ENCODE assay signal across 17 cellular contexts in genomic region chr18:42882146-42882545, GRCh38.
DNase-seq lines count a peak whose midpoint lies in the region; ATAC-seq, FAIRE-seq and TF ChIP-seq lines count a peak whose summit lies in the region.
"Had no signal": no experiment of that assay in that cellular context is flagged by ENCODE, and none has a peak within 500 bp of the region (broad histone marks: within the 10 kb centered on the region; RNA-seq: fewer than 3 reads in every experiment).

No MANE protein-coding gene starts in this region.

- H3K9me3 Mint-ChIP-seq in activated T-cell treated with anti-CD3 and anti-CD28 coated beads, Interleukin-2, amount 50 U/mL, for 72 hours, result peaks cover 12 to 13% of the 10 kb centered on the region in 2 donors
- H3K9me3 Mint-ChIP-seq: H9 had no signal

- H3K27ac Mint-ChIP-seq in activated T-cell treated with anti-CD3 and anti-CD28 coated beads, Interleukin-2, amount 50 U/mL, for 72 hours, result no peak overlapping the region
- H3K27ac Mint-ChIP-seq: CD8-positive, alpha-beta memory T cell; H9 had no signal

- H3F3A ChIP-seq in SK-N-SH (replicated peaks; ENCODE audit: insufficient read depth), result no peaks in the 10 kb centered on the region

- in situ Hi-C loops in brain microvascular endothelial cell (cut with HindIII; ENCODE audit: low pct_ligation_motif_present, low sequenced_read_pairs), result no loop called here

- H3K4me1 ChIP-seq in SK-N-SH (ENCODE audit: control insufficient read depth in 1 of 2, insufficient read depth in 2 of 2, low read depth in 1 of 2, low read length in 1 of 2), result peaks cover 0 to 2% of the 10 kb centered on the region in 2 experiments; a peak in 1 of 4 replicates
- H3K4me1 ChIP-seq: BLaER1, Caco-2 had no signal

- DNase-seq in SK-N-SH (no peak), brain microvascular endothelial cell (peak; percentile 28), skeletal muscle cell (ENCODE audit: low read depth) (peak; percentile 48), NCI-H2107 treated with DMSO at 0.1 percent for 48 hours (lab: John Stamatoyannopoulos, UW; ENCODE audit: unreplicated experiment) (no peak), frontal cortex (ENCODE audit: low spot score in 2 of 2) (no peak)
- DNase-seq in activated T-cell treated with anti-CD3 and anti-CD28 coated beads, Interleukin-2, amount 50 U/mL, for 72 hours, result no peak
- DNase-seq: Caco-2; CD8-positive, alpha-beta memory T cell; DMS53; GF-D8; GM23248; H9 had no signal

- ATAC-seq in SK-N-SH treated with all-trans-retinoic acid at 6 μM for 48 hours (no peak), GM21576 (IDR thresholded peaks at IDR 0.05; ENCODE audit: unreplicated experiment) (no peak)
- no peak for ATAC-seq in activated T-cell treated with anti-CD3 and anti-CD28 coated beads, Interleukin-2, amount 50 U/mL, for 72 hours (replicated peaks in 1 of 2)
- ATAC-seq: K562 had no signal

- H3K4me3 ChIP-seq in SK-N-SH (ENCODE audit: low read depth in 2 of 2, low read length in 1 of 2) (no peak overlapping the region; a peak in 1 of 4 replicates), brain microvascular endothelial cell (ENCODE audit: low read depth, low read length) (no peak overlapping the region), skeletal muscle cell (ENCODE audit: low read depth, low read length) (no peak overlapping the region)
- H3K4me3 ChIP-seq: BLaER1, GM23248, K562 had no signal

- no peaks in the 10 kb centered on the region for H3K4me1 Mint-ChIP-seq in activated T-cell treated with anti-CD3 and anti-CD28 coated beads, Interleukin-2, amount 50 U/mL, for 72 hours (ENCODE audit: low read depth)
- H3K4me1 Mint-ChIP-seq: CD8-positive, alpha-beta memory T cell; H9 had no signal

- H3K27ac ChIP-seq in SK-N-SH (ENCODE audit: low read depth in 2 of 2, low read length in 1 of 2), result no peak overlapping the region
- H3K27ac ChIP-seq in brain microvascular endothelial cell, result no peak overlapping the region
- H3K27ac ChIP-seq: 22Rv1, BLaER1, GM23248 had no signal

- H3K27me3 ChIP-seq in SK-N-SH (ENCODE audit: insufficient read depth) (no peaks in the 10 kb centered on the region), brain microvascular endothelial cell (replicated peaks) (no peaks in the 10 kb centered on the region)
- H3K27me3 ChIP-seq: BLaER1 had no signal

- no peaks in the 10 kb centered on the region for H3K79me2 ChIP-seq in SK-N-SH (ENCODE audit: insufficient read depth)

- no peak overlapping the region for H2AFZ ChIP-seq in SK-N-SH (ENCODE audit: low read depth)
- H2AFZ ChIP-seq: GM23248 had no signal

- TF ChIP-seq EP300 in SK-N-SH (IDR thresholded peaks at IDR 0.05; ENCODE audit: borderline replicate concordance in 1 of 2, low read depth in 1 of 2, low read length in 1 of 2), result no peak

- no peaks in the 10 kb centered on the region for H3K9me3 ChIP-seq in SK-N-SH
- H3K9me3 ChIP-seq: BLaER1, Caco-2 had no signal

- H3K9ac ChIP-seq in SK-N-SH, result no peak overlapping the region
- H3K9ac ChIP-seq: BLaER1, GM23248 had no signal

- TF ChIP-seq CTCF in SK-N-SH (IDR thresholded peaks at IDR 0.05) (no peak), brain microvascular endothelial cell (IDR thresholded peaks at IDR 0.05; ENCODE audit: low read depth, low read length, missing control alignments) (no peak)

- H3K36me3 ChIP-seq in SK-N-SH (replicated peaks in 1 of 2; ENCODE audit: control insufficient read depth in 1 of 2, insufficient read depth in 2 of 2, low read length in 1 of 2) (no peaks in the 10 kb centered on the region), brain microvascular endothelial cell (replicated peaks) (no peaks in the 10 kb centered on the region)
- H3K36me3 ChIP-seq: BLaER1 had no signal

- no peak for TF ChIP-seq RAD21 in SK-N-SH (IDR thresholded peaks at IDR 0.05; ENCODE audit: low read length)

- no peak overlapping the region for H3K4me2 ChIP-seq in SK-N-SH
- H3K4me2 ChIP-seq: BLaER1 had no signal

- H4K20me1 ChIP-seq in SK-N-SH (ENCODE audit: insufficient read depth), result no peaks in the 10 kb centered on the region
- H4K20me1 ChIP-seq: BLaER1 had no signal

- POLR2A ChIA-PET in SK-N-SH (lab: Yijun Ruan, JAX), result no interaction called here

- FAIRE-seq in frontal cortex (lab: Jason Lieb, UNC), result no peak
- FAIRE-seq: K562 had no signal

- no peak overlapping the region for H3K4me3 Mint-ChIP-seq in activated T-cell treated with anti-CD3 and anti-CD28 coated beads, Interleukin-2, amount 50 U/mL, for 72 hours
- H3K4me3 Mint-ChIP-seq: CD8-positive, alpha-beta memory T cell; H9 had no signal

- no peaks in the 10 kb centered on the region for H3K27me3 Mint-ChIP-seq in activated T-cell treated with anti-CD3 and anti-CD28 coated beads, Interleukin-2, amount 50 U/mL, for 72 hours (ENCODE audit: low read depth)
- H3K27me3 Mint-ChIP-seq: CD8-positive, alpha-beta memory T cell had no signal

- WGBS in SK-N-SH (ENCODE audit: low lambda C conversion rate), result 37% methylated on average over 3 of the region's 3 CpGs

- no peaks in the 10 kb centered on the region for H3K9me2 ChIP-seq in SK-N-SH

- no peaks in the 10 kb centered on the region for H3K36me3 Mint-ChIP-seq in activated T-cell treated with anti-CD3 and anti-CD28 coated beads, Interleukin-2, amount 50 U/mL, for 72 hours (ENCODE audit: insufficient read depth in 2 of 2)
- H3K36me3 Mint-ChIP-seq: CD8-positive, alpha-beta memory T cell had no signal

- CTCF ChIA-PET in SK-N-SH (lab: Yijun Ruan, JAX), result no interaction called here

TF ChIP-seq in SK-N-SH treated with all-trans-retinoic acid at 6 μM for 48 hours, 23 proteins besides CTCF, POLR2A, EP300 and RAD21 (continues in another document):
- TF ChIP-seq OSR1 (CRISPR knock-in tag; IDR thresholded peaks at IDR 0.05) (no peak), ZNF70 (CRISPR knock-in tag; IDR thresholded peaks at IDR 0.05) (no peak), CREB5 (CRISPR knock-in tag; IDR thresholded peaks at IDR 0.05; ENCODE audit: low read depth) (no peak), ESRRG (CRISPR knock-in tag; IDR thresholded peaks at IDR 0.05) (no peak), TCF4 (CRISPR knock-in tag; IDR thresholded peaks at IDR 0.05; ENCODE audit: borderline replicate concordance) (no peak), ZNF8 (CRISPR knock-in tag; IDR thresholded peaks at IDR 0.05) (no peak)

TF ChIP-seq in SK-N-SH, 30 proteins besides CTCF, POLR2A, EP300 and RAD21:
- TF ChIP-seq ELF1 (IDR thresholded peaks at IDR 0.05) (no peak), SIN3A (IDR thresholded peaks at IDR 0.05; ENCODE audit: borderline replicate concordance, low read depth, low read length) (no peak), USF2 (IDR thresholded peaks at IDR 0.05; ENCODE audit: borderline replicate concordance, low read depth, low read length) (no peak), RXRA (IDR thresholded peaks at IDR 0.05; ENCODE audit: borderline replicate concordance, low read depth) (no peak), SMC3 (IDR thresholded peaks at IDR 0.05; ENCODE audit: low read depth, low read length) (no peak), IRF3 (IDR thresholded peaks at IDR 0.05; ENCODE audit: low read depth, low read length) (no peak), REST (IDR thresholded peaks at IDR 0.05; ENCODE audit: low read depth, low read length) (no peak), YY1 (IDR thresholded peaks at IDR 0.05; ENCODE audit: low read depth) (no peak), FOSL2 (IDR thresholded peaks at IDR 0.05; ENCODE audit: borderline replicate concordance, low read depth) (no peak), MXI1 (IDR thresholded peaks at IDR 0.05; ENCODE audit: low read depth, low read length) (no peak), GABPA (IDR thresholded peaks at IDR 0.05; ENCODE audit: low read depth) (no peak), RCOR1 (IDR thresholded peaks at IDR 0.05; ENCODE audit: low read length) (no peak), GATA2 (CRISPR knock-in tag; IDR thresholded peaks at IDR 0.05) (no peak), NFIC (IDR thresholded peaks at IDR 0.05; ENCODE audit: borderline replicate concordance) (no peak)

Comparison
In these comparisons a context has a peak if more than half of its experiments do, and no peak if none do; other contexts are left out.
1. DNase-seq: peak in brain microvascular endothelial cell (single experiment) and skeletal muscle cell (single experiment); none in SK-N-SH (single experiment), NCI-H2107 treated with DMSO at 0.1 percent for 48 hours (single experiment), activated T-cell treated with anti-CD3 and anti-CD28 coated beads, Interleukin-2, amount 50 U/mL, for 72 hours (0 of 2) and frontal cortex (0 of 2).